ENCODE assay signal across 8 cellular contexts in genomic region chr1:154186177-154186576, GRCh38. TPM values are rescaled to one million over a fixed set of nuclear protein-coding genes. Genes with fewer than 3 reads are reported as not detected.
DNase-seq lines count a peak whose midpoint lies in the region; ATAC-seq, FAIRE-seq and TF ChIP-seq lines count a peak whose summit lies in the region.

No MANE protein-coding gene starts in this region.

- no peaks in the 10 kb centered on the region for H3K9me3 ChIP-seq in endothelial cell of umbilical vein (replicated peaks; ENCODE audit: control insufficient read depth, insufficient read depth, low read length)

- peak; percentile 1; the same call in 1 of the 3 replicates for ATAC-seq in GM23338
- ATAC-seq in HG02884 (IDR thresholded peaks at IDR 0.05; ENCODE audit: unreplicated experiment), result no peak
- no peak for ATAC-seq in GM21423 (IDR thresholded peaks at IDR 0.05; ENCODE audit: unreplicated experiment)

- H3K27me3 Mint-ChIP-seq in GM23338 (ENCODE audit: insufficient read depth, low read depth, poor library complexity) (peaks cover 7% of the 10 kb centered on the region), progenitor cell of endocrine pancreas (no peaks in the 10 kb centered on the region)

- H2AFZ ChIP-seq in GM23338, result no peak overlapping the region
- H2AFZ ChIP-seq in endothelial cell of umbilical vein (ENCODE audit: low read depth, low read length), result no peak overlapping the region

- FAIRE-seq in endothelial cell of umbilical vein (lab: Jason Lieb, UNC), result peak; percentile 83

- no peaks in the 10 kb centered on the region for H3K9me2 ChIP-seq in GM23338 (ENCODE audit: insufficient read depth)

- H3K4me2 ChIP-seq in GM23338, result peak overlapping the region; percentile 73
- no peak overlapping the region for H3K4me2 ChIP-seq in endothelial cell of umbilical vein (ENCODE audit: insufficient read depth, low read length)

- peak overlapping the region; percentile 93; the same call in 1 of the 2 replicates for H3K27ac ChIP-seq in GM23338 (ENCODE audit: low read depth)
- no peak overlapping the region for H3K27ac ChIP-seq in endothelial cell of umbilical vein (ENCODE audit: insufficient read depth, low read depth, low read length)

- TF ChIP-seq CTCF in GM23338 (conservative IDR thresholded peaks at IDR 0.05; ENCODE audit: low read depth in 2 of 2) (peak; percentile 73 to 92), endothelial cell of umbilical vein (IDR thresholded peaks at IDR 0.05; ENCODE audit: extremely low read depth in 1 of 2, insufficient read depth in 1 of 2, low read depth in 1 of 2, low read length in 2 of 2) (peak; percentile 66 to 77), progenitor cell of endocrine pancreas (IDR thresholded peaks at IDR 0.05; ENCODE audit: unreplicated experiment) (peak; percentile 79)

- no peak for TF ChIP-seq POLR2A in endothelial cell of umbilical vein (IDR thresholded peaks at IDR 0.05; ENCODE audit: low read depth, low read length)

- H3K9ac ChIP-seq in endothelial cell of umbilical vein (replicated peaks; ENCODE audit: extremely low read depth, insufficient read depth, low read length), result no peak overlapping the region

- H3K27ac Mint-ChIP-seq in GM23338 (peak overlapping the region; percentile 97), progenitor cell of endocrine pancreas (peak overlapping the region; percentile 89)

- intact Hi-C loops in endothelial cell of umbilical vein (cut with micrococcal nuclease), result loop anchor here (1.0 kb wide), 2 partner anchors 86 to 149 kb away; partner anchors contain the start of gene HAX1

- H3K4me3 Mint-ChIP-seq in GM23338, result peak overlapping the region; percentile 53
- H3K4me3 Mint-ChIP-seq in progenitor cell of endocrine pancreas (ENCODE audit: low read depth), result no peak overlapping the region

- DNase-seq in AG08396 (ENCODE audit: low spot score), result peak; percentile 26
- peak; percentile 79 for DNase-seq in GM23338 (ENCODE audit: low spot score)
- peak; percentile 51 to 77 for DNase-seq in NCI-H526 (lab: John Stamatoyannopoulos, UW)
- DNase-seq in activated CD4-positive, alpha-beta T cell treated with anti-CD3 and anti-CD28 coated beads, Interleukin-2, amount 50 U/mL, for 4 hours, result peak; percentile 58 to 64
- DNase-seq in endothelial cell of umbilical vein (ENCODE audit: low read depth, low spot score), result peak; percentile 85
- peak; percentile 48 for DNase-seq in progenitor cell of endocrine pancreas (ENCODE audit: low spot score, unreplicated experiment)

- no peaks in the 10 kb centered on the region for H3K27me3 ChIP-seq in GM23338 (ENCODE audit: insufficient read depth)
- H3K27me3 ChIP-seq in endothelial cell of umbilical vein (ENCODE audit: control insufficient read depth in 2 of 2, insufficient read depth in 2 of 2, low read length in 2 of 2), result peaks cover 0 to 3% of the 10 kb centered on the region in 2 experiments

- H3K9me1 ChIP-seq in endothelial cell of umbilical vein (replicated peaks; ENCODE audit: control insufficient read depth, extremely low read depth, insufficient read depth, low read length), result no peaks in the 10 kb centered on the region

- CTCF ChIA-PET in endothelial cell of umbilical vein (lab: Charles Lee), result interaction anchor here (0.8 to 1.4 kb wide), 3 partner anchors 13 to 148 kb away, joined by 3 to 12 read pairs (median 4); no protein-coding TSS in a partner anchor

- peaks cover 18% of the 10 kb centered on the region for H3K79me2 ChIP-seq in GM23338 (replicated peaks; ENCODE audit: insufficient read depth)
- H3K79me2 ChIP-seq in endothelial cell of umbilical vein (ENCODE audit: control insufficient read depth, insufficient read depth, low read length), result peaks cover 18% of the 10 kb centered on the region

- H3K4me3 ChIP-seq in GM23338 (peak overlapping the region; percentile 42), endothelial cell of umbilical vein (replicated peaks in 1 of 3; ENCODE audit: insufficient read depth in 1 of 3, low read depth in 1 of 3, low read length in 3 of 3) (no peak overlapping the region)

- H3K9me3 Mint-ChIP-seq in GM23338 (peaks cover 4% of the 10 kb centered on the region; the same call in 1 of the 3 replicates), progenitor cell of endocrine pancreas (ENCODE audit: low read depth) (no peaks in the 10 kb centered on the region)

- H3K36me3 Mint-ChIP-seq in GM23338 (ENCODE audit: low read depth), result peaks cover 13% of the 10 kb centered on the region; the same call in 2 of the 3 replicates
- no peaks in the 10 kb centered on the region for H3K36me3 Mint-ChIP-seq in progenitor cell of endocrine pancreas (ENCODE audit: insufficient read depth)

- dilution Hi-C loops in endothelial cell of umbilical vein (cut with MboI; ENCODE audit: extremely low pct_ligation_motif_present, low sequenced_read_pairs), result no loop called here

- H3K36me3 ChIP-seq in GM23338 (ENCODE audit: insufficient read depth) (no peaks in the 10 kb centered on the region), endothelial cell of umbilical vein (ENCODE audit: control insufficient read depth in 2 of 2, extremely low read depth in 1 of 2, insufficient read depth in 2 of 2, low read length in 2 of 2) (no peaks in the 10 kb centered on the region)

- peaks cover 12% of the 10 kb centered on the region for H3F3A ChIP-seq in GM23338 (replicated peaks; ENCODE audit: low read depth)

- no TSS peak for BruUV-seq in endothelial cell of umbilical vein (replicated peaks; lab: Mats Ljungman, UMichigan)

- H4K20me1 ChIP-seq in GM23338 (replicated peaks; ENCODE audit: insufficient read depth) (peaks cover 10% of the 10 kb centered on the region), endothelial cell of umbilical vein (replicated peaks; ENCODE audit: control insufficient read depth, extremely low read depth, insufficient read depth, low read length) (no peaks in the 10 kb centered on the region)

- H3K4me1 Mint-ChIP-seq in GM23338, result peaks cover 36% of the 10 kb centered on the region
- peaks cover 42% of the 10 kb centered on the region for H3K4me1 Mint-ChIP-seq in progenitor cell of endocrine pancreas (ENCODE audit: low read depth)

- H3K4me1 ChIP-seq in GM23338 (ENCODE audit: insufficient read depth) (peaks cover 31% of the 10 kb centered on the region), endothelial cell of umbilical vein (ENCODE audit: control insufficient read depth, extremely low read depth, insufficient read depth, low read length) (peaks cover 17% of the 10 kb centered on the region)

- POLR2A ChIA-PET in endothelial cell of umbilical vein (lab: Charles Lee), result no interaction called here

RNA-seq across cellular contexts. Expression of gene TPM3, which starts 5.7 kb away (rescaled TPM):
- total RNA-seq in GM23338 (2014; rRNA removed; shearing (Covaris generic)), result 685 and 747 TPM in 2 replicates
- polyA plus RNA-seq in GM23338 (2016; fragmentation: Nextera tagmentation; extraction: Ambion mirVana), result 502 and 544 TPM in 2 replicates
- 924 and 927 TPM in 2 replicates for total RNA-seq in endothelial cell of umbilical vein
- polyA plus RNA-seq in endothelial cell of umbilical vein, result 318 and 395 TPM in 2 replicates
- polyA plus RNA-seq in endothelial cell of umbilical vein (2011; cell fraction: cytosol; rRNA removed), result 562 and 745 TPM in 2 replicates
- polyA plus RNA-seq in endothelial cell of umbilical vein (2011; cell fraction: nucleus; rRNA removed), result 337 and 551 TPM in 2 replicates
- 684 and 993 TPM in 2 replicates for polyA plus RNA-seq in endothelial cell of umbilical vein (2012)
- 233 and 252 TPM in 2 replicates for polyA minus RNA-seq in endothelial cell of umbilical vein
- 118 TPM for polyA minus RNA-seq in endothelial cell of umbilical vein (2011; cell fraction: cytosol; rRNA and poly(A)+ RNA removed)
- 96.0 and 101 TPM in 2 replicates for polyA minus RNA-seq in endothelial cell of umbilical vein (2011; cell fraction: nucleus; rRNA and poly(A)+ RNA removed)
- total RNA-seq in progenitor cell of endocrine pancreas, result 298 and 304 TPM in 2 replicates

RNA-seq across cellular contexts. Expression of gene CFAP141, which starts 20.0 kb away (rescaled TPM):
- not detected in 2 replicates for total RNA-seq in GM23338 (2014; rRNA removed; shearing (Covaris generic))
- polyA plus RNA-seq in GM23338 (2016; fragmentation: Nextera tagmentation; extraction: Ambion mirVana), result not detected in 2 replicates
- not detected in 2 replicates for total RNA-seq in endothelial cell of umbilical vein
- not detected in 2 replicates for polyA plus RNA-seq in endothelial cell of umbilical vein
- 0.41 TPM in 1 of 2 replicates, not detected in the other for polyA plus RNA-seq in endothelial cell of umbilical vein (2011; cell fraction: cytosol; rRNA removed)
- polyA plus RNA-seq in endothelial cell of umbilical vein (2011; cell fraction: nucleus; rRNA removed), result not detected in 2 replicates
- polyA plus RNA-seq in endothelial cell of umbilical vein (2012), result not detected in 2 replicates
- not detected in 2 replicates for polyA minus RNA-seq in endothelial cell of umbilical vein
- polyA minus RNA-seq in endothelial cell of umbilical vein (2011; cell fraction: cytosol; rRNA and poly(A)+ RNA removed), result not detected
- polyA minus RNA-seq in endothelial cell of umbilical vein (2011; cell fraction: nucleus; rRNA and poly(A)+ RNA removed), result not detected in 2 replicates
- not detected in 2 replicates for total RNA-seq in progenitor cell of endocrine pancreas

RNA-seq across cellular contexts. Expression of gene NUP210L, which starts 31.3 kb away (rescaled TPM):
- total RNA-seq in GM23338 (2014; rRNA removed; shearing (Covaris generic)), result not detected in 2 replicates
- polyA plus RNA-seq in GM23338 (2016; fragmentation: Nextera tagmentation; extraction: Ambion mirVana) (0.10 and 0.19 TPM in 2 replicates), endothelial cell of umbilical vein (0.01 TPM in 1 of 2 replicates, not detected in the other)
- total RNA-seq in endothelial cell of umbilical vein (0.07 TPM in 1 of 2 replicates, not detected in the other), progenitor cell of endocrine pancreas (0.05 and 0.07 TPM in 2 replicates)
- 0.01 TPM in 1 of 2 replicates, not detected in the other for polyA plus RNA-seq in endothelial cell of umbilical vein (2011; cell fraction: cytosol; rRNA removed)
- 0.07 TPM in 2 replicates for polyA plus RNA-seq in endothelial cell of umbilical vein (2011; cell fraction: nucleus; rRNA removed)
- polyA plus RNA-seq in endothelial cell of umbilical vein (2012), result not detected in 2 replicates
- 0.04 TPM in 1 of 2 replicates, not detected in the other for polyA minus RNA-seq in endothelial cell of umbilical vein
- polyA minus RNA-seq in endothelial cell of umbilical vein (2011; cell fraction: cytosol; rRNA and poly(A)+ RNA removed), result not detected
- polyA minus RNA-seq in endothelial cell of umbilical vein (2011; cell fraction: nucleus; rRNA and poly(A)+ RNA removed), result 0.10 TPM in 2 replicates

RNA-seq across cellular contexts. Expression of gene UBAP2L, which starts 34.6 kb away (rescaled TPM):
- 157 and 164 TPM in 2 replicates for total RNA-seq in GM23338 (2014; rRNA removed; shearing (Covaris generic))
- polyA plus RNA-seq in GM23338 (2016; fragmentation: Nextera tagmentation; extraction: Ambion mirVana) (94.9 and 98.5 TPM in 2 replicates), endothelial cell of umbilical vein (280 and 323 TPM in 2 replicates)
- total RNA-seq in endothelial cell of umbilical vein (229 and 235 TPM in 2 replicates), progenitor cell of endocrine pancreas (263 and 268 TPM in 2 replicates)
- 109 and 127 TPM in 2 replicates for polyA plus RNA-seq in endothelial cell of umbilical vein (2011; cell fraction: cytosol; rRNA removed)
- polyA plus RNA-seq in endothelial cell of umbilical vein (2011; cell fraction: nucleus; rRNA removed), result 442 and 476 TPM in 2 replicates
- polyA plus RNA-seq in endothelial cell of umbilical vein (2012), result 123 and 166 TPM in 2 replicates
- 366 and 370 TPM in 2 replicates for polyA minus RNA-seq in endothelial cell of umbilical vein
- 60.5 TPM for polyA minus RNA-seq in endothelial cell of umbilical vein (2011; cell fraction: cytosol; rRNA and poly(A)+ RNA removed)
- polyA minus RNA-seq in endothelial cell of umbilical vein (2011; cell fraction: nucleus; rRNA and poly(A)+ RNA removed), result 247 and 358 TPM in 2 replicates

Comparison
In these comparisons a context has a peak if more than half of its experiments do, and no peak if none do; other contexts are left out.
1. DNase-seq: peak in every context shown above with its lines; median percentile 85 in endothelial cell of umbilical vein; 79 in GM23338; 64 in NCI-H526; 61 in activated CD4-positive, alpha-beta T cell treated with anti-CD3 and anti-CD28 coated beads, Interleukin-2, amount 50 U/mL, for 4 hours; 48 in progenitor cell of endocrine pancreas; 26 in AG08396.